Comparison of ENCODE assay signal across 11 cellular contexts in the genomic region with DNA sequence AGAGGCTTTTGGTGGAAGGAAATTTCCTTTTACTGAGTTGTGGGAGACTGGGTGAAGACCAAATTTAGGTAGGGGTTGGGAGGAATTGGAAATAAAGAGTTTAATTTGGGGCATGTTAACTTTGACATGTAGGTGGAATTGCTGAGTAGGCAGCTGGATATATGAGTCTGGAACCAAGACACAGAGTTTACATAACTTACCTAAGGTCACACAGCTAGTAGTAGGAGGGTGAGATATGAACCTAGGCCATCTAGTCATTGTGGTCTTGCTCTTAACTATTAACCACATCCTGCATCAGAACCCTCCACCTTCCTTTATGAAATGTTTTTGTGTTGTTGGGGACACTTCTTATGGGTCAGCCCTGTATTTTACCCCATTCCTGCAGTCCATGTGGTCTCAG.
DNase-seq lines count a peak whose midpoint lies in the region; ATAC-seq and TF ChIP-seq lines count a peak whose summit lies in the region.
"Had no signal": no experiment of that assay in that cellular context is flagged by ENCODE, and none has a peak within 500 bp of the region (broad histone marks: within the 10 kb centered on the region; RNA-seq: fewer than 3 reads in every experiment).

No MANE protein-coding gene starts in this region.

- H3K4me1 Mint-ChIP-seq in activated T-cell treated with anti-CD3 and anti-CD28 coated beads, Interleukin-2, amount 50 U/mL, for 4 hours (ENCODE audit: low read depth), result peaks cover 32% of the 10 kb centered on the region
- peaks cover 34% of the 10 kb centered on the region for H3K4me1 Mint-ChIP-seq in activated T-cell treated with anti-CD3 and anti-CD28 coated beads, Interleukin-2, amount 50 U/mL, for 24 hours (ENCODE audit: low read depth)
- peaks cover 5 to 19% of the 10 kb centered on the region in 2 donors for H3K4me1 Mint-ChIP-seq in stimulated activated naive B cell treated with anti-CD40 and anti-IgM and Interleukin-4, amounts not matched to agents 10 μg/mL and 1 μg/mL and 100 μg/mL, for 72 hours

- no peak overlapping the region for H3K4me3 Mint-ChIP-seq in activated T-cell treated with anti-CD3 and anti-CD28 coated beads, Interleukin-2, amount 50 U/mL, for 4 hours
- H3K4me3 Mint-ChIP-seq in activated T-cell treated with anti-CD3 and anti-CD28 coated beads, Interleukin-2, amount 50 U/mL, for 24 hours, result no peak overlapping the region
- H3K4me3 Mint-ChIP-seq in stimulated activated naive B cell treated with anti-CD40 and anti-IgM and Interleukin-4, amounts not matched to agents 10 μg/mL and 1 μg/mL and 100 μg/mL, for 72 hours, result no peak overlapping the region

- no peaks in the 10 kb centered on the region for H3K9me3 Mint-ChIP-seq in activated T-cell treated with anti-CD3 and anti-CD28 coated beads, Interleukin-2, amount 50 U/mL, for 4 hours
- H3K9me3 Mint-ChIP-seq in activated T-cell treated with anti-CD3 and anti-CD28 coated beads, Interleukin-2, amount 50 U/mL, for 24 hours, result no peaks in the 10 kb centered on the region
- H3K9me3 Mint-ChIP-seq in stimulated activated naive B cell treated with anti-CD40 and anti-IgM and Interleukin-4, amounts not matched to agents 10 μg/mL and 1 μg/mL and 100 μg/mL, for 72 hours, result peaks cover 0 to 2% of the 10 kb centered on the region in 2 donors

- intact Hi-C loops in ovary (cut with DNase I), result no loop called here

- TF ChIP-seq POLR2A in ovary (IDR thresholded peaks at IDR 0.05), result no peak

- H3K27me3 Mint-ChIP-seq in activated T-cell treated with anti-CD3 and anti-CD28 coated beads, Interleukin-2, amount 50 U/mL, for 4 hours (ENCODE audit: low read depth), result no peaks in the 10 kb centered on the region
- no peaks in the 10 kb centered on the region for H3K27me3 Mint-ChIP-seq in activated T-cell treated with anti-CD3 and anti-CD28 coated beads, Interleukin-2, amount 50 U/mL, for 24 hours
- H3K27me3 Mint-ChIP-seq in stimulated activated naive B cell treated with anti-CD40 and anti-IgM and Interleukin-4, amounts not matched to agents 10 μg/mL and 1 μg/mL and 100 μg/mL, for 72 hours, result peaks cover 6 to 17% of the 10 kb centered on the region in 2 donors

- DNase-seq in activated T-cell treated with anti-CD3 and anti-CD28 coated beads, Interleukin-2, amount 50 U/mL, for 4 hours, result no peak
- no peak for DNase-seq in activated T-cell treated with anti-CD3 and anti-CD28 coated beads, Interleukin-2, amount 50 U/mL, for 24 hours
- DNase-seq in stimulated activated naive B cell treated with anti-CD40 and anti-IgM and Interleukin-4, amounts not matched to agents 10 μg/mL and 1 μg/mL and 100 μg/mL, for 72 hours, result no peak
- DNase-seq in ovary (no peak), foreskin melanocyte (no peak)
- no peak for DNase-seq in activated CD4-positive, alpha-beta T cell treated with anti-CD3 and anti-CD28 coated beads for 4 hours
- DNase-seq: ACHN, MG63, NCI-H526 had no signal

- TF ChIP-seq CTCF in ovary (IDR thresholded peaks at IDR 0.05), result no peak

- H3K4me3 ChIP-seq in ovary, result no peak overlapping the region
- H3K4me3 ChIP-seq: MG63 had no signal

- no peaks in the 10 kb centered on the region for H3K36me3 Mint-ChIP-seq in activated T-cell treated with anti-CD3 and anti-CD28 coated beads, Interleukin-2, amount 50 U/mL, for 4 hours (ENCODE audit: insufficient read depth)
- H3K36me3 Mint-ChIP-seq in activated T-cell treated with anti-CD3 and anti-CD28 coated beads, Interleukin-2, amount 50 U/mL, for 24 hours (ENCODE audit: low read depth), result no peaks in the 10 kb centered on the region
- H3K36me3 Mint-ChIP-seq in stimulated activated naive B cell treated with anti-CD40 and anti-IgM and Interleukin-4, amounts not matched to agents 10 μg/mL and 1 μg/mL and 100 μg/mL, for 72 hours, result no peaks in the 10 kb centered on the region

- H3K27me3 ChIP-seq in ovary, result no peaks in the 10 kb centered on the region

- no peaks in the 10 kb centered on the region for H3K36me3 ChIP-seq in ovary
- H3K36me3 ChIP-seq: MG63 had no signal

- H3K4me1 ChIP-seq in ovary (ENCODE audit: insufficient read depth), result no peaks in the 10 kb centered on the region

- TF ChIP-seq EP300 in ovary (IDR thresholded peaks at IDR 0.05), result no peak

- ATAC-seq in activated T-cell treated with anti-CD3 and anti-CD28 coated beads, Interleukin-2, amount 50 U/mL, for 4 hours, result peak; percentile 62 to 71
- ATAC-seq in GM21529 (IDR thresholded peaks at IDR 0.05; ENCODE audit: unreplicated experiment) (peak; percentile 80), HG03108 (IDR thresholded peaks at IDR 0.05; ENCODE audit: unreplicated experiment) (peak; percentile 79)
- peak; percentile 51 to 67 for ATAC-seq in stimulated activated naive B cell treated with anti-CD40 and anti-IgM and Interleukin-4, amounts not matched to agents 10 μg/mL and 1 μg/mL and 100 μg/mL, for 72 hours (replicated peaks)

- no peak overlapping the region for H3K27ac Mint-ChIP-seq in activated T-cell treated with anti-CD3 and anti-CD28 coated beads, Interleukin-2, amount 50 U/mL, for 24 hours
- H3K27ac Mint-ChIP-seq in stimulated activated naive B cell treated with anti-CD40 and anti-IgM and Interleukin-4, amounts not matched to agents 10 μg/mL and 1 μg/mL and 100 μg/mL, for 72 hours, result no peak overlapping the region

- H3K27ac ChIP-seq in ovary, result no peak overlapping the region

- no peaks in the 10 kb centered on the region for H3K9me3 ChIP-seq in ovary
- H3K9me3 ChIP-seq: MG63 had no signal
